ENCODE assay signal across 7 cellular contexts in the genomic region with DNA sequence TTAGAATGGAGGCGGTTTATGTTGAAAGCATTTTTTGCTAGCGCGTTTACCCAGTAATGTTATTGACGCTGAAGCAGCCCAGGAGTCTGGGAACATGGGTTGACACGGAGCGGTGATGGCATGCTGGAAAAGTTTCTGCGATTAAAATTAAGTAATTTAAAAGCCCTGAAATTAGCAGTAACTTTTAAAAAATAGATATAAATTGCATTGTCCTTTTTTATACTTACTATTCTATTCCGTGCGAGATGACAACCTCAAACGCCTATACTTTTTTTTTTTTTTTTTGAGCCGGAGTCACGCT. TPM values are rescaled to one million over a fixed set of nuclear protein-coding genes. Genes with fewer than 3 reads are reported as not detected.
DNase-seq lines count a peak whose midpoint lies in the region; ATAC-seq lines count a peak whose summit lies in the region.

No MANE protein-coding gene starts in this region.

- H3K4me1 Mint-ChIP-seq in activated T-helper 2 cell treated with anti-CD3 and anti-CD28 coated beads, Interferon-gamma antibody, Interleukin-2, Interleukin-4, amounts not matched to agents 10 μg/mL and 5 μg/mL and 100 μg/mL, durations not matched to agents 14 hours and 24 hours and 36 hours (ENCODE audit: low read depth): peaks cover 19% of the 10 kb centered on the region
- H3K4me1 Mint-ChIP-seq in immature natural killer cell: peaks cover 33 to 40% of the 10 kb centered on the region in 2 donors
- peaks cover 20% of the 10 kb centered on the region for H3K4me1 Mint-ChIP-seq in stimulated activated naive CD8-positive, alpha-beta T cell treated with anti-CD3 and anti-CD28 coated beads, Interleukin-15, amount 100 ng/mL, for 72 hours

- no peak for DNase-seq in activated T-helper 2 cell treated with anti-CD3 and anti-CD28 coated beads, Interferon-gamma antibody, Interleukin-2, Interleukin-4, amounts not matched to agents 10 μg/mL and 5 μg/mL and 100 μg/mL, durations not matched to agents 14 hours and 24 hours and 36 hours (ENCODE audit: low spot score)
- no peak for DNase-seq in immature natural killer cell
- DNase-seq in stimulated activated naive CD8-positive, alpha-beta T cell treated with anti-CD3 and anti-CD28 coated beads, Interleukin-15, amount 100 ng/mL, for 72 hours: no peak
- no peak for DNase-seq in stimulated activated naive CD4-positive, alpha-beta T cell treated with Interleukin-2 at 50 U/mL for 16 hours (lab: John Stamatoyannopoulos, UW)
- DNase-seq in activated CD8-positive, alpha-beta memory T cell treated with anti-CD3 and anti-CD28 coated beads, Interleukin-2, amount 50 U/mL, for 48 hours: no peak

- intact Hi-C loops in activated T-helper 2 cell treated with anti-CD3 and anti-CD28 coated beads, Interferon-gamma antibody, Interleukin-2, Interleukin-4, amounts not matched to agents 10 μg/mL and 5 μg/mL and 100 μg/mL, durations not matched to agents 14 hours and 24 hours and 36 hours (cut with micrococcal nuclease): loop anchor here (2.0 to 5.0 kb wide), 4 partner anchors 55 to 363 kb away; partner anchors contain the start of genes ZNF347 and ZNF813

- ATAC-seq in HG03095 (IDR thresholded peaks at IDR 0.05; ENCODE audit: unreplicated experiment) (peak; percentile 1), GM21423 (IDR thresholded peaks at IDR 0.05; ENCODE audit: unreplicated experiment) (no peak)
- ATAC-seq in stimulated activated naive CD8-positive, alpha-beta T cell treated with anti-CD3 and anti-CD28 coated beads, Interleukin-15, amount 100 ng/mL, for 72 hours: no peak

- peaks cover 35% of the 10 kb centered on the region for H3K36me3 Mint-ChIP-seq in activated T-helper 2 cell treated with anti-CD3 and anti-CD28 coated beads, Interferon-gamma antibody, Interleukin-2, Interleukin-4, amounts not matched to agents 10 μg/mL and 5 μg/mL and 100 μg/mL, durations not matched to agents 14 hours and 24 hours and 36 hours (ENCODE audit: low read depth)
- peaks cover 0 to 20% (median 8%) of the 10 kb centered on the region in 3 donors for H3K36me3 Mint-ChIP-seq in immature natural killer cell

- no peaks in the 10 kb centered on the region for H3K27me3 Mint-ChIP-seq in activated T-helper 2 cell treated with anti-CD3 and anti-CD28 coated beads, Interferon-gamma antibody, Interleukin-2, Interleukin-4, amounts not matched to agents 10 μg/mL and 5 μg/mL and 100 μg/mL, durations not matched to agents 14 hours and 24 hours and 36 hours (ENCODE audit: low read depth)
- H3K27me3 Mint-ChIP-seq in immature natural killer cell (ENCODE audit: low read depth in 3 of 3): peaks cover 3 to 12% (median 9%) of the 10 kb centered on the region in 3 donors
- no peaks in the 10 kb centered on the region for H3K27me3 Mint-ChIP-seq in stimulated activated naive CD8-positive, alpha-beta T cell treated with anti-CD3 and anti-CD28 coated beads, Interleukin-15, amount 100 ng/mL, for 72 hours

- H3K27ac Mint-ChIP-seq in activated T-helper 2 cell treated with anti-CD3 and anti-CD28 coated beads, Interferon-gamma antibody, Interleukin-2, Interleukin-4, amounts not matched to agents 10 μg/mL and 5 μg/mL and 100 μg/mL, durations not matched to agents 14 hours and 24 hours and 36 hours: peak overlapping the region; percentile 84
- peak overlapping the region; percentile 85 to 97 (median 94) for H3K27ac Mint-ChIP-seq in immature natural killer cell
- peak overlapping the region; percentile 92 to 94 for H3K27ac Mint-ChIP-seq in stimulated activated naive CD8-positive, alpha-beta T cell treated with anti-CD3 and anti-CD28 coated beads, Interleukin-15, amount 100 ng/mL, for 72 hours

- peaks cover 35% of the 10 kb centered on the region for H3K9me3 Mint-ChIP-seq in activated T-helper 2 cell treated with anti-CD3 and anti-CD28 coated beads, Interferon-gamma antibody, Interleukin-2, Interleukin-4, amounts not matched to agents 10 μg/mL and 5 μg/mL and 100 μg/mL, durations not matched to agents 14 hours and 24 hours and 36 hours
- H3K9me3 Mint-ChIP-seq in immature natural killer cell: peaks cover 0 to 9% (median 5%) of the 10 kb centered on the region in 6 donors
- H3K9me3 Mint-ChIP-seq in stimulated activated naive CD8-positive, alpha-beta T cell treated with anti-CD3 and anti-CD28 coated beads, Interleukin-15, amount 100 ng/mL, for 72 hours: peaks cover 7 to 18% of the 10 kb centered on the region in 2 donors

- H3K4me3 Mint-ChIP-seq in activated T-helper 2 cell treated with anti-CD3 and anti-CD28 coated beads, Interferon-gamma antibody, Interleukin-2, Interleukin-4, amounts not matched to agents 10 μg/mL and 5 μg/mL and 100 μg/mL, durations not matched to agents 14 hours and 24 hours and 36 hours (ENCODE audit: low read depth): peak overlapping the region; percentile 87
- H3K4me3 Mint-ChIP-seq in immature natural killer cell: peak overlapping the region; percentile 88 to 95 (median 91)
- peak overlapping the region; percentile 91 to 92 for H3K4me3 Mint-ChIP-seq in stimulated activated naive CD8-positive, alpha-beta T cell treated with anti-CD3 and anti-CD28 coated beads, Interleukin-15, amount 100 ng/mL, for 72 hours

RNA-seq across cellular contexts. Expression of gene ZNF160, which starts 0.6 kb away (rescaled TPM):
- 35.3 and 39.3 TPM in 2 replicates for total RNA-seq in activated T-helper 2 cell treated with anti-CD3 and anti-CD28 coated beads, Interferon-gamma antibody, Interleukin-2, Interleukin-4, amounts not matched to agents 10 μg/mL and 5 μg/mL and 100 μg/mL, durations not matched to agents 14 hours and 24 hours and 36 hours
- 10 to 100 TPM in 2 of 3 donors, 1 to 10 TPM in 1; 8.5 to 25.3 (median 13.9) TPM for polyA plus RNA-seq in immature natural killer cell

RNA-seq across cellular contexts. Expression of gene ZNF415, which starts 28.9 kb away (rescaled TPM):
- 0.39 and 0.41 TPM in 2 replicates for total RNA-seq in activated T-helper 2 cell treated with anti-CD3 and anti-CD28 coated beads, Interferon-gamma antibody, Interleukin-2, Interleukin-4, amounts not matched to agents 10 μg/mL and 5 μg/mL and 100 μg/mL, durations not matched to agents 14 hours and 24 hours and 36 hours
- 1 to 10 TPM; 3.1 to 7.3 (median 6.0) TPM for polyA plus RNA-seq in immature natural killer cell

RNA-seq across cellular contexts. Expression of gene ZNF347, which starts 55.0 kb away (rescaled TPM):
- total RNA-seq in activated T-helper 2 cell treated with anti-CD3 and anti-CD28 coated beads, Interferon-gamma antibody, Interleukin-2, Interleukin-4, amounts not matched to agents 10 μg/mL and 5 μg/mL and 100 μg/mL, durations not matched to agents 14 hours and 24 hours and 36 hours: 5.4 and 7.8 TPM in 2 replicates
- polyA plus RNA-seq in immature natural killer cell: 1 to 10 TPM; 2.1 to 9.2 (median 3.2) TPM

RNA-seq across cellular contexts. Expression of gene ERVV-2, which starts 59.3 kb away (rescaled TPM):
- not detected in 2 replicates for total RNA-seq in activated T-helper 2 cell treated with anti-CD3 and anti-CD28 coated beads, Interferon-gamma antibody, Interleukin-2, Interleukin-4, amounts not matched to agents 10 μg/mL and 5 μg/mL and 100 μg/mL, durations not matched to agents 14 hours and 24 hours and 36 hours
- not detected for polyA plus RNA-seq in immature natural killer cell
